Comparison of ENCODE assay signal across 8 cellular contexts in genomic region chr2:16266571-16266970, GRCh38.
"Had no signal": no experiment of that assay in that cellular context is flagged by ENCODE, and none has a peak within 500 bp of the region (broad histone marks: within the 10 kb centered on the region; RNA-seq: fewer than 3 reads in every experiment).

No MANE protein-coding gene starts in this region.

- H3K27ac ChIP-seq: HL-60, KMS-11 had no signal

- DNase-seq: IMR-90, KBM-7, KG1 had no signal

- ATAC-seq: HepG2, K562 had no signal

- H3K9ac ChIP-seq: KMS-11 had no signal

- H3K27ac Mint-ChIP-seq: IgD-negative memory B cell had no signal

- H3K27me3 Mint-ChIP-seq: IgD-negative memory B cell had no signal

- H3K36me3 Mint-ChIP-seq: IgD-negative memory B cell had no signal

- H3K4me2 ChIP-seq: KMS-11 had no signal

- H3K4me3 ChIP-seq: K562 had no signal

- H3K4me1 Mint-ChIP-seq: IgD-negative memory B cell had no signal
